ENCODE assay signal across 8 cellular contexts in genomic region chr10:99534939-99535763, GRCh38. TPM values are rescaled to one million over a fixed set of nuclear protein-coding genes. Genes with fewer than 3 reads are reported as not detected.
DNase-seq lines count a peak whose midpoint lies in the region; ATAC-seq, FAIRE-seq and TF ChIP-seq lines count a peak whose summit lies in the region.

No MANE protein-coding gene starts in this region.

- DNase-seq in CD14-positive monocyte (ENCODE audit: low spot score), result no peak
- no peak for DNase-seq in NCI-H2227 treated with DMSO at 0.1 percent for 48 hours (lab: John Stamatoyannopoulos, UW)
- no peak for DNase-seq in GM12892 (ENCODE audit: insufficient read length)

- H3K27ac Mint-ChIP-seq in CD14-positive monocyte (no peak overlapping the region), nephron (no peak overlapping the region)
- no peak overlapping the region for H3K27ac Mint-ChIP-seq in dendritic cell treated with granulocyte-macrophage colony-stimulating factor and Interleukin-4, amounts not matched to agents 40 ng/mL and 50 ng/mL, for 4 days

- intact Hi-C loops in CD14-positive monocyte (cut with micrococcal nuclease), result no loop called here
- intact Hi-C loops in dendritic cell treated with granulocyte-macrophage colony-stimulating factor and Interleukin-4, amounts not matched to agents 40 ng/mL and 50 ng/mL, for 4 days (cut with micrococcal nuclease), result loop anchor here (5.0 kb wide), 1 partner anchor 103 kb away; the partner anchor contains the start of gene GOT1

- no peak for TF ChIP-seq CTCF in CD14-positive monocyte (IDR thresholded peaks at IDR 0.05)
- no peak for TF ChIP-seq CTCF in nephron (IDR thresholded peaks at IDR 0.05; ENCODE audit: unreplicated experiment in 3 of 3)

- H3K27me3 Mint-ChIP-seq in CD14-positive monocyte (ENCODE audit: low read depth in 3 of 3) (peaks cover 96 to 100% (median 96%) of the 10 kb centered on the region in 3 donors), nephron (ENCODE audit: low read depth) (peaks cover 98% of the 10 kb centered on the region)
- peaks cover 98% of the 10 kb centered on the region for H3K27me3 Mint-ChIP-seq in dendritic cell treated with granulocyte-macrophage colony-stimulating factor and Interleukin-4, amounts not matched to agents 40 ng/mL and 50 ng/mL, for 4 days

- H3K36me3 Mint-ChIP-seq in CD14-positive monocyte, result peaks cover 10 to 18% of the 10 kb centered on the region in 2 donors
- no peaks in the 10 kb centered on the region for H3K36me3 Mint-ChIP-seq in dendritic cell treated with granulocyte-macrophage colony-stimulating factor and Interleukin-4, amounts not matched to agents 40 ng/mL and 50 ng/mL, for 4 days (ENCODE audit: low read depth)
- no peaks in the 10 kb centered on the region for H3K36me3 Mint-ChIP-seq in nephron (ENCODE audit: low read depth)

- H3K9me3 Mint-ChIP-seq in CD14-positive monocyte, result peaks cover 4 to 42% (median 36%) of the 10 kb centered on the region in 7 donors
- no peaks in the 10 kb centered on the region for H3K9me3 Mint-ChIP-seq in dendritic cell treated with granulocyte-macrophage colony-stimulating factor and Interleukin-4, amounts not matched to agents 40 ng/mL and 50 ng/mL, for 4 days
- peaks cover 5% of the 10 kb centered on the region for H3K9me3 Mint-ChIP-seq in nephron

- TF ChIP-seq RAD21 in Ishikawa (IDR thresholded peaks at IDR 0.05; ENCODE audit: low read depth), result no peak

- ATAC-seq in HG03571 (IDR thresholded peaks at IDR 0.05; ENCODE audit: unreplicated experiment) (no peak), HG03045 (IDR thresholded peaks at IDR 0.05; ENCODE audit: unreplicated experiment) (no peak)

- peak; percentile 24; the same call in 1 of the 2 replicates for TF ChIP-seq EP300 in Ishikawa (IDR thresholded peaks at IDR 0.05; ENCODE audit: borderline replicate concordance)

- H3K4me3 Mint-ChIP-seq in CD14-positive monocyte (peak overlapping the region; percentile 75 to 95), nephron (peak overlapping the region; percentile 53 to 67 (median 57))
- H3K4me3 Mint-ChIP-seq in dendritic cell treated with granulocyte-macrophage colony-stimulating factor and Interleukin-4, amounts not matched to agents 40 ng/mL and 50 ng/mL, for 4 days, result peak overlapping the region; percentile 71

- peaks cover 68% of the 10 kb centered on the region for H3K4me1 Mint-ChIP-seq in CD14-positive monocyte
- H3K4me1 Mint-ChIP-seq in dendritic cell treated with granulocyte-macrophage colony-stimulating factor and Interleukin-4, amounts not matched to agents 40 ng/mL and 50 ng/mL, for 4 days (ENCODE audit: low read depth), result peaks cover 72% of the 10 kb centered on the region
- peaks cover 46% of the 10 kb centered on the region for H3K4me1 Mint-ChIP-seq in nephron

- no peak for FAIRE-seq in GM12892 (lab: Jason Lieb, UNC)

- no peak for TF ChIP-seq POLR2A in GM12892 (IDR thresholded peaks at IDR 0.05; ENCODE audit: low read depth, low read length)

TF ChIP-seq in Ishikawa, 13 proteins besides CTCF, POLR2A, EP300 and RAD21:
- TF ChIP-seq YY1 (IDR thresholded peaks at IDR 0.05; ENCODE audit: low read depth) (no peak), EGR1 (IDR thresholded peaks at IDR 0.05) (peak; percentile 77), FOXM1 (IDR thresholded peaks at IDR 0.05; ENCODE audit: borderline replicate concordance, low read depth) (no peak), MAX (IDR thresholded peaks at IDR 0.05) (peak; percentile 78), NFIC (IDR thresholded peaks at IDR 0.05) (no peak)
TF ChIP-seq in Ishikawa: peak in this region for 2.

RNA-seq across cellular contexts. Expression of gene NKX2-3, which starts 2.4 kb away (rescaled TPM):
- not detected for polyA plus RNA-seq in CD14-positive monocyte
- not detected for polyA plus RNA-seq in GM12892 (2012; ENCODE audit: missing spikeins)
